Comparison of ENCODE assay signal across 13 cellular contexts in genomic region chr7:18119985-18120384, GRCh38.
DNase-seq lines count a peak whose midpoint lies in the region; ATAC-seq, FAIRE-seq and TF ChIP-seq lines count a peak whose summit lies in the region.
"Had no signal": no experiment of that assay in that cellular context is flagged by ENCODE, and none has a peak within 500 bp of the region (broad histone marks: within the 10 kb centered on the region; RNA-seq: fewer than 3 reads in every experiment).

No MANE protein-coding gene starts in this region.

- H3K4me1 ChIP-seq in Caco-2 (no peaks in the 10 kb centered on the region), keratinocyte (ENCODE audit: control insufficient read depth, extremely low read depth, insufficient read depth, low read length) (no peaks in the 10 kb centered on the region)

- intact Hi-C loops in Caco-2 (cut with micrococcal nuclease; ENCODE audit: unreplicated experiment) = loop anchor here (1.0 to 5.0 kb wide), 2 partner anchors 348 to 413 kb away; no protein-coding TSS in a partner anchor
- intact Hi-C loops in CD4-positive, alpha-beta T cell (cut with DNase I, micrococcal nuclease) = no loop called here

- dilution Hi-C loops in keratinocyte (cut with MboI; ENCODE audit: extremely low pct_ligation_motif_present, low sequenced_read_pairs) = no loop called here

- no peak for FAIRE-seq in keratinocyte (lab: Jason Lieb, UNC)

- ATAC-seq in CD4-positive, alpha-beta T cell (ENCODE audit: poor library complexity) = no peak
- ATAC-seq in HG03354 (IDR thresholded peaks at IDR 0.05; ENCODE audit: poor library complexity, severe bottlenecking, unreplicated experiment) (no peak), HG03432 (IDR thresholded peaks at IDR 0.05; ENCODE audit: unreplicated experiment) (no peak)

- no TSS peak for BruUV-seq in Caco-2 (replicated peaks; lab: Mats Ljungman, UMichigan)

- TF ChIP-seq CTCF in Caco-2 (IDR thresholded peaks at IDR 0.05; ENCODE audit: insufficient read depth in 1 of 2, low read depth in 1 of 2, low read length in 1 of 2, severe bottlenecking in 1 of 2, unreplicated experiment in 1 of 2) = peak; percentile 14 to 17
- TF ChIP-seq CTCF in astrocyte of the cerebellum (IDR thresholded peaks at IDR 0.05; ENCODE audit: low read depth, low read length, missing control alignments) = peak; percentile 36
- peak; percentile 20 to 60 (median 53) for TF ChIP-seq CTCF in keratinocyte (optimal IDR thresholded peaks at IDR 0.05 in 1 of 3, IDR thresholded peaks at IDR 0.05 in 1 of 3, conservative IDR thresholded peaks at IDR 0.05 in 1 of 3; ENCODE audit: extremely low read depth in 1 of 3, insufficient read depth in 2 of 3, low read length in 3 of 3)
- no peak for TF ChIP-seq CTCF in CD4-positive, alpha-beta T cell (IDR thresholded peaks at IDR 0.05)

- H3K4me2 ChIP-seq in keratinocyte (ENCODE audit: control insufficient read depth, extremely low read depth, insufficient read depth, low read depth, low read length) = no peak overlapping the region

- H3K9me3 Mint-ChIP-seq in Caco-2 (ENCODE audit: unreplicated experiment) = no peaks in the 10 kb centered on the region
- H3K9me3 Mint-ChIP-seq in CD4-positive, alpha-beta T cell = no peaks in the 10 kb centered on the region
- H3K9me3 Mint-ChIP-seq in activated CD4-positive, alpha-beta memory T cell treated with anti-CD3 and anti-CD28 coated beads, Interleukin-2, amount 10 ng/mL, durations not matched to agents 7 days and 5 days = no peaks in the 10 kb centered on the region

- CTCF ChIA-PET in Caco-2 (lab: Charles Lee) = no interaction called here
- CTCF ChIA-PET in CD4-positive, alpha-beta T cell (lab: Charles Lee) = no interaction called here
- CTCF ChIA-PET in activated CD4-positive, alpha-beta memory T cell treated with anti-CD3 and anti-CD28 coated beads, Interleukin-2, amount 10 ng/mL, durations not matched to agents 7 days and 5 days (lab: Charles Lee) = interaction anchor here (1.6 kb wide), 1 partner anchor 350 kb away, joined by 3 read pairs; no protein-coding TSS in a partner anchor

- H3K27me3 Mint-ChIP-seq in Caco-2 (ENCODE audit: insufficient read depth, unreplicated experiment) = peaks cover 5% of the 10 kb centered on the region
- no peaks in the 10 kb centered on the region for H3K27me3 Mint-ChIP-seq in CD4-positive, alpha-beta T cell
- H3K27me3 Mint-ChIP-seq in activated CD4-positive, alpha-beta memory T cell treated with anti-CD3 and anti-CD28 coated beads, Interleukin-2, amount 10 ng/mL, durations not matched to agents 7 days and 5 days = no peaks in the 10 kb centered on the region

- no peak overlapping the region for H2AFZ ChIP-seq in keratinocyte (ENCODE audit: control insufficient read depth, low read length)

- H3K9me1 ChIP-seq in keratinocyte (ENCODE audit: control insufficient read depth, extremely low read depth, insufficient read depth, low read length) = no peaks in the 10 kb centered on the region

- no peaks in the 10 kb centered on the region for H4K20me1 ChIP-seq in keratinocyte (ENCODE audit: control insufficient read depth, extremely low read depth, insufficient read depth, low read length)

- no peaks in the 10 kb centered on the region for H3K79me2 ChIP-seq in keratinocyte (ENCODE audit: control insufficient read depth, insufficient read depth, low read length)

- no peak overlapping the region for H3K27ac Mint-ChIP-seq in Caco-2 (ENCODE audit: unreplicated experiment)
- no peak overlapping the region for H3K27ac Mint-ChIP-seq in CD4-positive, alpha-beta T cell
- H3K27ac Mint-ChIP-seq in activated CD4-positive, alpha-beta memory T cell treated with anti-CD3 and anti-CD28 coated beads, Interleukin-2, amount 10 ng/mL, durations not matched to agents 7 days and 5 days = no peak overlapping the region

- in situ Hi-C loops in astrocyte of the cerebellum (cut with HindIII; ENCODE audit: low sequenced_read_pairs) = no loop called here

- H3K4me1 Mint-ChIP-seq in Caco-2 (ENCODE audit: low read depth, unreplicated experiment) = no peaks in the 10 kb centered on the region
- no peaks in the 10 kb centered on the region for H3K4me1 Mint-ChIP-seq in CD4-positive, alpha-beta T cell (ENCODE audit: low read depth)
- H3K4me1 Mint-ChIP-seq in activated CD4-positive, alpha-beta memory T cell treated with anti-CD3 and anti-CD28 coated beads, Interleukin-2, amount 10 ng/mL, durations not matched to agents 7 days and 5 days = no peaks in the 10 kb centered on the region

- H3K9me3 ChIP-seq in Caco-2 (no peaks in the 10 kb centered on the region), keratinocyte (ENCODE audit: control insufficient read depth, low read depth, low read length) (no peaks in the 10 kb centered on the region)
- no peaks in the 10 kb centered on the region for H3K9me3 ChIP-seq in CD4-positive, alpha-beta T cell (ENCODE audit: control insufficient read depth, low read length)
- H3K9me3 ChIP-seq: vagina had no signal

- POLR2A ChIA-PET in Caco-2 (lab: Charles Lee) = no interaction called here
- POLR2A ChIA-PET in CD4-positive, alpha-beta T cell (lab: Charles Lee) = no interaction called here
- POLR2A ChIA-PET in activated CD4-positive, alpha-beta memory T cell treated with anti-CD3 and anti-CD28 coated beads, Interleukin-2, amount 10 ng/mL, durations not matched to agents 7 days and 5 days (lab: Charles Lee) = no interaction called here

- no peaks in the 10 kb centered on the region for H3K36me3 Mint-ChIP-seq in Caco-2 (ENCODE audit: insufficient read depth, unreplicated experiment)
- H3K36me3 Mint-ChIP-seq in CD4-positive, alpha-beta T cell (ENCODE audit: low read depth) = no peaks in the 10 kb centered on the region
- no peaks in the 10 kb centered on the region for H3K36me3 Mint-ChIP-seq in activated CD4-positive, alpha-beta memory T cell treated with anti-CD3 and anti-CD28 coated beads, Interleukin-2, amount 10 ng/mL, durations not matched to agents 7 days and 5 days (ENCODE audit: low read depth)

- H3K4me3 ChIP-seq in Caco-2 (ENCODE audit: low read depth, low read length) (no peak overlapping the region), astrocyte of the cerebellum (ENCODE audit: low read depth, low read length) (no peak overlapping the region), keratinocyte (ENCODE audit: control insufficient read depth in 2 of 3, extremely low read depth in 1 of 3, insufficient read depth in 2 of 3, low read depth in 1 of 3, low read length in 3 of 3) (no peak overlapping the region)
- H3K4me3 ChIP-seq: vagina had no signal

- no peak overlapping the region for H3K9ac ChIP-seq in keratinocyte (ENCODE audit: control insufficient read depth, extremely low read depth, insufficient read depth, low read length)

- no peak overlapping the region for H3K27ac ChIP-seq in keratinocyte (ENCODE audit: control insufficient read depth, insufficient read depth, low read length)
- H3K27ac ChIP-seq in CD4-positive, alpha-beta T cell (ENCODE audit: low read depth, low read length) = no peak overlapping the region
- H3K27ac ChIP-seq: vagina, VCaP had no signal

- H3K27me3 ChIP-seq in Caco-2 (replicated peaks; ENCODE audit: control insufficient read depth, insufficient read depth, low read length) = no peaks in the 10 kb centered on the region
- H3K27me3 ChIP-seq in keratinocyte (ENCODE audit: control insufficient read depth, extremely low read depth, insufficient read depth, low read length) = no peaks in the 10 kb centered on the region
- no peaks in the 10 kb centered on the region for H3K27me3 ChIP-seq in CD4-positive, alpha-beta T cell (ENCODE audit: control insufficient read depth, insufficient read depth, low read length)
- H3K27me3 ChIP-seq: vagina had no signal

- DNase-seq in Caco-2 = no peak
- DNase-seq in HT-29 (ENCODE audit: low spot score) = peak; percentile 7
- DNase-seq in astrocyte of the cerebellum (ENCODE audit: low read depth) = no peak
- no peak for DNase-seq in keratinocyte (ENCODE audit: low read depth, low spot score)
- no peak for DNase-seq in CD4-positive, alpha-beta T cell
- DNase-seq in activated CD4-positive, alpha-beta memory T cell treated with anti-CD3 and anti-CD28 coated beads, Interleukin-2, amount 10 ng/mL, durations not matched to agents 7 days and 5 days = no peak
- DNase-seq: amniotic stem cell, glutamatergic neuron, NCI-H345 had no signal

- H3K36me3 ChIP-seq in Caco-2 (ENCODE audit: control insufficient read depth, insufficient read depth, low read length) = no peaks in the 10 kb centered on the region
- H3K36me3 ChIP-seq in keratinocyte (ENCODE audit: control insufficient read depth in 2 of 2, extremely low read depth in 1 of 2, insufficient read depth in 2 of 2, low read length in 2 of 2) = no peaks in the 10 kb centered on the region
- H3K36me3 ChIP-seq: vagina had no signal

- H3K4me3 Mint-ChIP-seq in Caco-2 (ENCODE audit: unreplicated experiment) = no peak overlapping the region
- H3K4me3 Mint-ChIP-seq in CD4-positive, alpha-beta T cell = no peak overlapping the region
- H3K4me3 Mint-ChIP-seq in activated CD4-positive, alpha-beta memory T cell treated with anti-CD3 and anti-CD28 coated beads, Interleukin-2, amount 10 ng/mL, durations not matched to agents 7 days and 5 days = no peak overlapping the region
